In the genomic region with DNA sequence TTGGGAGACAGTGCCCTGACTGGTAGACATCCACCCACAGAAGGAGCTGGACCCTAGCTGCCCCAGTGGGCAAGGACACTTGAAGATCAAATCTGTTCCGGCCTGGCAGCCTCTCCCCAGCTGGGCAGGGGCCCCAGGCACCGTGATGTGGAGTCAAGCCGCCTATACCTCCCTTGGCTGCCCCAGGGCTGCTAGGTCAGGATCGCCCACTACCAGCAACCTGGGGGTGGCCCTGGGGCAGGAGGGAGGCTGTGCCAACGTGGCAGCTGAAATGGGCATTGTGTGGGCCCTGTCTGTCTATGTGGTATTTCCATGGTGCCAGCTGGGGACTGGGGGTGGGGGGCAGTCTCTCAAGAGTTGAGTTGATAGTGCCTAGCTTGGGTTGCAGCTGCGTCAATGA, we compare ENCODE assay signal across 9 cellular contexts. TPM values are rescaled to one million over a fixed set of nuclear protein-coding genes. Genes with fewer than 3 reads are reported as not detected.
DNase-seq lines count a peak whose midpoint lies in the region; ATAC-seq and TF ChIP-seq lines count a peak whose summit lies in the region.
"Had no signal": no experiment of that assay in that cellular context is flagged by ENCODE, and none has a peak within 500 bp of the region (broad histone marks: within the 10 kb centered on the region; RNA-seq: fewer than 3 reads in every experiment).

No MANE protein-coding gene starts in this region.

- H4K20me1 ChIP-seq in OCI-LY1 (ENCODE audit: insufficient read depth, low read length), result no peaks in the 10 kb centered on the region

- no peaks in the 10 kb centered on the region for H3K36me3 ChIP-seq in OCI-LY1 (ENCODE audit: insufficient read depth, low read length)

- peak overlapping the region; percentile 98 for H3K4me3 Mint-ChIP-seq in endothelial cell (ENCODE audit: unreplicated experiment)
- H3K4me3 Mint-ChIP-seq in nephron, result peak overlapping the region; percentile 100

- peaks cover 16% of the 10 kb centered on the region for H3K27me3 Mint-ChIP-seq in endothelial cell (ENCODE audit: unreplicated experiment)
- H3K27me3 Mint-ChIP-seq in nephron (ENCODE audit: low read depth), result peaks cover 8% of the 10 kb centered on the region

- H3K4me2 ChIP-seq in OCI-LY1 (ENCODE audit: low read length), result peak overlapping the region; percentile 88

- H3K36me3 Mint-ChIP-seq in endothelial cell (ENCODE audit: low read depth, unreplicated experiment) (peaks cover 22% of the 10 kb centered on the region), nephron (ENCODE audit: low read depth) (peaks cover 15% of the 10 kb centered on the region)

- POLR2A ChIA-PET in AG04450 (lab: Yijun Ruan, JAX), result no interaction called here

- H3K27ac Mint-ChIP-seq in endothelial cell (ENCODE audit: unreplicated experiment) (no peak overlapping the region), nephron (peak overlapping the region; percentile 82 to 91 (median 89))

- peaks cover 15% of the 10 kb centered on the region for H3K4me1 ChIP-seq in OCI-LY1 (ENCODE audit: insufficient read depth, low read length, severe bottlenecking)

- no peak overlapping the region for H2AFZ ChIP-seq in OCI-LY1 (ENCODE audit: low read length)

- H3K4me3 ChIP-seq in AG04450 (ENCODE audit: low read depth, low read length), result peak overlapping the region; percentile 83
- peak overlapping the region; percentile 88 for H3K4me3 ChIP-seq in OCI-LY1 (ENCODE audit: low read depth, low read length, poor library complexity, severe bottlenecking)

- no peaks in the 10 kb centered on the region for H3K9me2 ChIP-seq in OCI-LY1 (ENCODE audit: low read depth, low read length)

- H3K9ac ChIP-seq in OCI-LY1 (ENCODE audit: low read length), result peak overlapping the region; percentile 80; the same call in 1 of the 2 replicates

- H3K9me3 Mint-ChIP-seq in endothelial cell (ENCODE audit: unreplicated experiment), result no peaks in the 10 kb centered on the region
- H3K9me3 Mint-ChIP-seq in nephron, result no peaks in the 10 kb centered on the region

- H3K27ac ChIP-seq in AG04450 (ENCODE audit: low read depth, low read length) (no peak overlapping the region), OCI-LY1 (ENCODE audit: low read depth, low read length, poor library complexity, severe bottlenecking) (no peak overlapping the region)

- CTCF ChIA-PET in AG04450 (lab: Charles Lee), result interaction anchor here (0.6 kb wide), 1 partner anchor 202 kb away, joined by 3 read pairs; no protein-coding TSS in a partner anchor

- no peak for ATAC-seq in GM18873 (IDR thresholded peaks at IDR 0.05; ENCODE audit: low FRiP score, unreplicated experiment)

- H3K27me3 ChIP-seq in AG04450 (ENCODE audit: control insufficient read depth, insufficient read depth, low read length) (no peaks in the 10 kb centered on the region), OCI-LY1 (ENCODE audit: insufficient read depth, low read length) (no peaks in the 10 kb centered on the region; the same call in 1 of the 2 replicates)

- H3K4me1 Mint-ChIP-seq in endothelial cell (ENCODE audit: unreplicated experiment), result peaks cover 12% of the 10 kb centered on the region
- H3K4me1 Mint-ChIP-seq in nephron, result peaks cover 35% of the 10 kb centered on the region

- H3K9me3 ChIP-seq in AG04450 (ENCODE audit: control insufficient read depth, insufficient read depth, low read length), result no peaks in the 10 kb centered on the region
- no peaks in the 10 kb centered on the region for H3K9me3 ChIP-seq in OCI-LY1 (ENCODE audit: low read length)

- H3K79me2 ChIP-seq in OCI-LY1 (ENCODE audit: insufficient read depth, low read length), result no peaks in the 10 kb centered on the region

- DNase-seq in AG04450 (ENCODE audit: low read depth, low spot score) (no peak), endothelial cell (ENCODE audit: low spot score) (no peak), HuH-7 (ENCODE audit: low spot score) (no peak), DMS79 (lab: John Stamatoyannopoulos, UW) (no peak)
- no peak for DNase-seq in stimulated activated naive CD4-positive, alpha-beta T cell treated with Interleukin-2 at 50 U/mL for 16 hours (lab: John Stamatoyannopoulos, UW)
- DNase-seq: NCI-H2171 had no signal

- TF ChIP-seq CTCF in AG04450 (IDR thresholded peaks at IDR 0.05; ENCODE audit: low read depth, low read length) (no peak), OCI-LY1 (IDR thresholded peaks at IDR 0.05; ENCODE audit: low read length) (no peak), endothelial cell (IDR thresholded peaks at IDR 0.05; ENCODE audit: unreplicated experiment) (no peak), nephron (IDR thresholded peaks at IDR 0.05; ENCODE audit: unreplicated experiment in 3 of 3) (no peak)

- no peaks in the 10 kb centered on the region for H3F3A ChIP-seq in OCI-LY1 (ENCODE audit: insufficient read depth, low read length)

RNA-seq across cellular contexts. Expression of a gene that starts 0.9 kb away (rescaled TPM):
- polyA plus RNA-seq in AG04450 (2011; rRNA removed), result 62.4 and 81.7 TPM in 2 replicates
- 87.6 and 106 TPM in 2 replicates for polyA minus RNA-seq in AG04450 (2011; rRNA and poly(A)+ RNA removed)
- total RNA-seq in endothelial cell (ENCODE audit: unreplicated experiment), result 37.1 TPM

RNA-seq across cellular contexts. Expression of a gene that starts 33.9 kb away (rescaled TPM):
- polyA plus RNA-seq in AG04450 (2011; rRNA removed), result 3.5 and 5.3 TPM in 2 replicates
- polyA minus RNA-seq in AG04450 (2011; rRNA and poly(A)+ RNA removed), result 3.8 and 6.4 TPM in 2 replicates
- total RNA-seq in endothelial cell (ENCODE audit: unreplicated experiment), result 82.0 TPM

RNA-seq across cellular contexts. Expression of a gene that starts 40.2 kb away (rescaled TPM):
- polyA plus RNA-seq in AG04450 (2011; rRNA removed), result 39.9 and 62.4 TPM in 2 replicates
- polyA minus RNA-seq in AG04450 (2011; rRNA and poly(A)+ RNA removed), result 101 and 116 TPM in 2 replicates
- total RNA-seq in endothelial cell (ENCODE audit: unreplicated experiment), result 5.0 TPM

RNA-seq across cellular contexts. Expression of a gene that starts 54.4 kb away (rescaled TPM):
- 17.6 and 18.2 TPM in 2 replicates for polyA plus RNA-seq in AG04450 (2011; rRNA removed)
- polyA minus RNA-seq in AG04450 (2011; rRNA and poly(A)+ RNA removed), result 35.7 and 42.5 TPM in 2 replicates
- 101 TPM for total RNA-seq in endothelial cell (ENCODE audit: unreplicated experiment)
